In genomic region chr5:14108170-14108996, GRCh38 we compare ENCODE assay signal across 8 cellular contexts. TPM values are rescaled to one million over a fixed set of nuclear protein-coding genes. Genes with fewer than 3 reads are reported as not detected.
A peak's percentile ranks its signal among the peaks of the same experiment; 100 is the strongest.
DNase-seq lines count a peak whose midpoint lies in the region; ATAC-seq and TF ChIP-seq lines count a peak whose summit lies in the region.

No MANE protein-coding gene starts in this region.

- peaks cover 40% of the 10 kb centered on the region for H3K4me1 Mint-ChIP-seq in activated B cell treated with CpG ODN at 0.5 μM for 24 hours
- H3K4me1 Mint-ChIP-seq in nephron progenitor cell = peaks cover 11% of the 10 kb centered on the region

- CTCF ChIA-PET in activated B cell treated with CpG ODN at 0.5 μM for 24 hours (lab: Charles Lee) = interaction anchor here (1.0 to 3.9 kb wide), 19 partner anchors 12 to 540 kb away, joined by 3 to 70 read pairs (median 4); partner anchors contain the start of gene TRIO

- peak; percentile 53 for ATAC-seq in GM18519 (IDR thresholded peaks at IDR 0.05; ENCODE audit: low FRiP score, unreplicated experiment)
- ATAC-seq in HG02973 (IDR thresholded peaks at IDR 0.05; ENCODE audit: unreplicated experiment) = peak; percentile 71
- ATAC-seq in activated B cell treated with CpG ODN at 0.5 μM for 24 hours (ENCODE audit: low read depth) = peak; percentile 85

- intact Hi-C loops in activated B cell treated with CpG ODN at 0.5 μM for 24 hours (cut with micrococcal nuclease) = loop anchor here (1.0 to 5.0 kb wide), 8 partner anchors 34 to 549 kb away; no protein-coding TSS in a partner anchor

- H3K4me3 ChIP-seq in fibroblast of villous mesenchyme (ENCODE audit: low read depth, low read length) = peak overlapping the region; percentile 39

- H3K9me3 Mint-ChIP-seq in activated B cell treated with CpG ODN at 0.5 μM for 24 hours (no peaks in the 10 kb centered on the region), nephron progenitor cell (peaks cover 4% of the 10 kb centered on the region)

- POLR2A ChIA-PET in activated B cell treated with CpG ODN at 0.5 μM for 24 hours (lab: Charles Lee) = interaction anchor here (0.5 kb wide), 1 partner anchor 135 kb away, joined by 5 read pairs; no protein-coding TSS in a partner anchor

- TF ChIP-seq CTCF in activated B cell treated with CpG ODN at 0.5 μM for 24 hours (IDR thresholded peaks at IDR 0.05) (no peak), fibroblast of villous mesenchyme (IDR thresholded peaks at IDR 0.05; ENCODE audit: insufficient read depth, low read depth, low read length) (peak; percentile 79), nephron progenitor cell (IDR thresholded peaks at IDR 0.05) (peak; percentile 62)

- DNase-seq in CD1c-positive myeloid dendritic cell (ENCODE audit: extremely low spot score) (peak; percentile 66), NCI-H146 treated with DMSO at 0.1 percent for 48 hours (lab: John Stamatoyannopoulos, UW; ENCODE audit: unreplicated experiment) (peak; percentile 42), activated B cell treated with CpG ODN at 0.5 μM for 24 hours (no peak), fibroblast of villous mesenchyme (ENCODE audit: low read depth) (peak; percentile 93), nephron progenitor cell (peak; percentile 63)
- no peak for DNase-seq in stimulated activated naive CD4-positive, alpha-beta T cell treated with Interleukin-2 at 50 U/mL for 16 hours (lab: John Stamatoyannopoulos, UW)

- H3K27me3 Mint-ChIP-seq in activated B cell treated with CpG ODN at 0.5 μM for 24 hours (peaks cover 1% of the 10 kb centered on the region), nephron progenitor cell (ENCODE audit: low read depth, poor library complexity) (peaks cover 12% of the 10 kb centered on the region)

- H3K27ac Mint-ChIP-seq in activated B cell treated with CpG ODN at 0.5 μM for 24 hours (peak overlapping the region; percentile 80), nephron progenitor cell (no peak overlapping the region)

- H3K4me3 Mint-ChIP-seq in activated B cell treated with CpG ODN at 0.5 μM for 24 hours = peak overlapping the region; percentile 76
- peak overlapping the region; percentile 79 for H3K4me3 Mint-ChIP-seq in nephron progenitor cell

- H3K36me3 Mint-ChIP-seq in activated B cell treated with CpG ODN at 0.5 μM for 24 hours (ENCODE audit: low read depth) (no peaks in the 10 kb centered on the region), nephron progenitor cell (ENCODE audit: low read depth) (no peaks in the 10 kb centered on the region)

RNA-seq across cellular contexts. Expression of gene TRIO, which starts 34.8 kb away (rescaled TPM):
- total RNA-seq in activated B cell treated with CpG ODN at 0.5 μM for 24 hours (191 and 223 TPM in 2 replicates), fibroblast of villous mesenchyme (366 and 410 TPM in 2 replicates)

Comparison
In these comparisons a context has a peak if more than half of its experiments do, and no peak if none do; other contexts are left out.
1. DNase-seq: peak in CD1c-positive myeloid dendritic cell (single experiment), NCI-H146 treated with DMSO at 0.1 percent for 48 hours (single experiment), fibroblast of villous mesenchyme (single experiment) and nephron progenitor cell (single experiment); none in activated B cell treated with CpG ODN at 0.5 μM for 24 hours (single experiment) and stimulated activated naive CD4-positive, alpha-beta T cell treated with Interleukin-2 at 50 U/mL for 16 hours (single experiment).
2. Peak in every context shown above with its lines, with median percentiles within 50 percentile points of each other: ATAC-seq.